In the genomic region with DNA sequence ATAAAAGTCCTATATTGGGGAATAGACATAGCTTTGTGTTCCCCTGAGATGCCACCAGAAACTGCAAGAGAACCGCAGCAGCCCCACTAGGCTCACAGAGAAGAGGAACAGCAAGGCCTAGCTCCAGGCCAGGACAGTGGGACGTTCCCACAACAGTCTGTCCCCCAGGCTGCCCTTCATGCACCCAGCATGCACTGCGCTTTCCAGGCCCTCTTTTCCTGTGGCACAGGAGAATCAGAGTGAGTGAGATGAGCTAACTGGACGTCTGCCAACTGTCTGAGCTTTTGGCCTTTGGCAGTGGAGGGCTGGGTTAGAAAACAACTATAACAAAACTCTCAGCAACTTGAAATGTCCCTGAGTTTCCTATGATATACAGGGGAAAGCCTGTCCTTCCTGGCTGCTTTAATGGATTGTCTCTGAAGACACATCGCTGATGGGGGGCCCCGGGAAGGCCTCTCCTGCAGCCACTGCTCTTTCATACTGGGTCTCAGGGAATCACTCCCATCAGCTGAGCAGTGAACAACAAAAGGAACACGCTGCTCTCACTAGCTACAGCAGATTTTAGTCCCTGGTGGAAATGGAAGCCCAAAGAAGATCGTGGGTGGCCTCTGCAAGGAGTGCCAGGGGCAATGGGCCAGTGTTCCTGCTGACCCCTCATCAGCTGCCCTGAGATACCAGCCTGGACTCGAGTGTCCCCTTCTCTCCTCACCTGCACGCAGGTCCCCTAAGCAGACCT, we compare ENCODE assay signal across 10 cellular contexts. TPM values are rescaled to one million over a fixed set of nuclear protein-coding genes. Genes with fewer than 3 reads are reported as not detected.
DNase-seq lines count a peak whose midpoint lies in the region; ATAC-seq, FAIRE-seq and TF ChIP-seq lines count a peak whose summit lies in the region.
"Had no signal": no experiment of that assay in that cellular context is flagged by ENCODE, and none has a peak within 500 bp of the region (broad histone marks: within the 10 kb centered on the region; RNA-seq: fewer than 3 reads in every experiment).

No MANE protein-coding gene starts in this region.

- H3K23ac ChIP-seq in mesendoderm (ENCODE audit: low read length) = no peak overlapping the region

- intact Hi-C loops in GM12878 (cut with micrococcal nuclease; ENCODE audit: unreplicated experiment) (no loop called here), kidney (cut with DNase I) (loop anchor here (10.0 kb wide), 1 partner anchor 152 kb away; no protein-coding TSS in a partner anchor), upper lobe of right lung (cut with DNase I) (no loop called here)

- H3K27me3 ChIP-seq in GM12878 (replicated peaks in 1 of 2; ENCODE audit: control insufficient read depth in 2 of 2, insufficient read depth in 2 of 2, low read length in 1 of 2) (no peaks in the 10 kb centered on the region), upper lobe of right lung (no peaks in the 10 kb centered on the region), mesendoderm (ENCODE audit: insufficient read depth, low read length, poor library complexity) (no peaks in the 10 kb centered on the region)
- H3K27me3 ChIP-seq: ascending aorta had no signal

- H2AFZ ChIP-seq in GM12878 (ENCODE audit: control insufficient read depth, low read depth, low read length) = no peak overlapping the region

- H3K4me3 ChIP-seq in GM12878 = no peak overlapping the region
- H3K4me3 ChIP-seq in kidney (ENCODE audit: low read length in 2 of 2) = no peak overlapping the region
- H3K4me3 ChIP-seq in upper lobe of right lung = no peak overlapping the region
- no peak overlapping the region for H3K4me3 ChIP-seq in mesendoderm (ENCODE audit: low read length)
- H3K4me3 ChIP-seq: ascending aorta had no signal

- H3K79me2 ChIP-seq in GM12878 (ENCODE audit: control insufficient read depth, insufficient read depth, low read length) = no peaks in the 10 kb centered on the region
- H3K79me2 ChIP-seq in mesendoderm (ENCODE audit: control insufficient read depth, insufficient read depth, low read length) = peaks cover under 1% of the 10 kb centered on the region

- no peak overlapping the region for H4K5ac ChIP-seq in mesendoderm (ENCODE audit: low read length)

- peak; percentile 35; the same call in 1 of the 2 replicates for TF ChIP-seq POLR2A in GM12878 (IDR thresholded peaks at IDR 0.05; ENCODE audit: low read depth, low read length)

- H4K8ac ChIP-seq in mesendoderm (ENCODE audit: low read depth, low read length) = no peak overlapping the region

- RAD21 ChIA-PET in GM12878 (lab: Charles Lee; ENCODE audit: unreplicated experiment) = no interaction called here

- CTCF ChIA-PET in GM12878 (lab: Yijun Ruan, JAX) = interaction anchor here (1.4 to 4.3 kb wide), 3 partner anchors 10 to 152 kb away, joined by 3 to 44 read pairs (median 6); no protein-coding TSS in a partner anchor

- ATAC-seq in GM12878 (no peak), upper lobe of right lung (peak; percentile 18), GM21390 (IDR thresholded peaks at IDR 0.05; ENCODE audit: unreplicated experiment) (no peak)
- ATAC-seq: Panc1 had no signal

- no peak for FAIRE-seq in GM12878 (lab: Jason Lieb, UNC)
- FAIRE-seq in kidney (lab: Jason Lieb, UNC) = no peak

- no peaks in the 10 kb centered on the region for H4K20me1 ChIP-seq in GM12878 (ENCODE audit: control insufficient read depth, insufficient read depth)

- H3K4me1 ChIP-seq in GM12878 (ENCODE audit: control insufficient read depth, insufficient read depth, low read length) (peaks cover 6% of the 10 kb centered on the region; the same call in 1 of the 2 replicates), kidney (ENCODE audit: control insufficient read depth in 1 of 2, insufficient read depth in 1 of 2, low read depth in 1 of 2, low read length in 2 of 2) (peaks cover 16 to 24% of the 10 kb centered on the region in 2 donors), upper lobe of right lung (peaks cover 17% of the 10 kb centered on the region), mesendoderm (ENCODE audit: control insufficient read depth, low read depth, low read length) (no peaks in the 10 kb centered on the region)

- no peak for TF ChIP-seq CTCF in GM12878 (IDR thresholded peaks at IDR 0.05 in 2 of 3, conservative IDR thresholded peaks at IDR 0.05 in 1 of 3; ENCODE audit: control insufficient read depth in 2 of 3, extremely low read depth in 1 of 3, insufficient read depth in 1 of 3, low read depth in 3 of 3, low read length in 3 of 3)
- no peak for TF ChIP-seq CTCF in kidney (IDR thresholded peaks at IDR 0.05; ENCODE audit: borderline replicate concordance, extremely low read depth, insufficient read depth)
- no peak for TF ChIP-seq CTCF in upper lobe of right lung (IDR thresholded peaks at IDR 0.05)

- H3K56ac ChIP-seq in mesendoderm (ENCODE audit: low read length) = no peak overlapping the region

- 86% methylated on average over 10 of the region's 10 CpGs for WGBS in GM12878 (ENCODE audit: insufficient coverage, insufficient replicate concordance, low lambda C conversion rate, missing lambda C conversion rate)
- no CpG with 5 or more reads among the region's 10 CpGs for WGBS in mesendoderm (ENCODE audit: extremely low coverage, insufficient coverage, low lambda C conversion rate)

- H3K27ac ChIP-seq in GM12878 (ENCODE audit: control insufficient read depth, insufficient read depth) = no peak overlapping the region
- peak overlapping the region; percentile 44 to 57 for H3K27ac ChIP-seq in kidney (ENCODE audit: low read depth in 2 of 2, low read length in 2 of 2)
- no peak overlapping the region for H3K27ac ChIP-seq in upper lobe of right lung
- no peak overlapping the region for H3K27ac ChIP-seq in mesendoderm (ENCODE audit: low read depth, low read length)
- H3K27ac ChIP-seq: ascending aorta had no signal

- H3K9me3 ChIP-seq in GM12878 (replicated peaks; ENCODE audit: control insufficient read depth, insufficient read depth, low read length) (no peaks in the 10 kb centered on the region), kidney (ENCODE audit: control insufficient read depth in 1 of 2, low read length in 2 of 2) (no peaks in the 10 kb centered on the region), upper lobe of right lung (no peaks in the 10 kb centered on the region)
- H3K9me3 ChIP-seq: ascending aorta had no signal

- POLR2A ChIA-PET in GM12878 (lab: Charles Lee) = interaction anchor here (1.6 kb wide), 1 partner anchor 10 kb away, joined by 5 read pairs; no protein-coding TSS in a partner anchor

- DNase-seq in NCI-H510A treated with DMSO at 0.1 percent for 48 hours (lab: John Stamatoyannopoulos, UW) (peak; percentile 26), NCI-H510A (lab: John Stamatoyannopoulos, UW) (no peak), GM12878 (ENCODE audit: low read depth, low spot score) (no peak), kidney (peak; percentile 83), upper lobe of right lung (no peak), mesendoderm (no peak), NCI-H1436 treated with DMSO at 0.1 percent for 48 hours (lab: John Stamatoyannopoulos, UW) (no peak)

- no peak for TF ChIP-seq EP300 in GM12878 (IDR thresholded peaks at IDR 0.05; ENCODE audit: borderline replicate concordance in 1 of 2, control insufficient read depth in 1 of 2, low read depth in 2 of 2, low read length in 2 of 2)

- SMC1A ChIA-PET in GM12878 (lab: Charles Lee; ENCODE audit: uncharacterized antibody, unreplicated experiment) = interaction anchor here (0.8 to 1.1 kb wide), 2 partner anchors 20 to 145 kb away, joined by 3 to 4 read pairs; no protein-coding TSS in a partner anchor

- no peak overlapping the region for H2BK15ac ChIP-seq in mesendoderm (replicated peaks; ENCODE audit: low read depth)

- in situ Hi-C loops in GM12878 (cut with MboI) = no loop called here

- H2AK5ac ChIP-seq in mesendoderm (ENCODE audit: low read length) = no peak overlapping the region

- no peak overlapping the region for H2BK5ac ChIP-seq in mesendoderm (ENCODE audit: low read length)

- TF ChIP-seq RAD21 in GM12878 (IDR thresholded peaks at IDR 0.05; ENCODE audit: insufficient read depth, low read depth, low read length) = no peak

- peaks cover 2% of the 10 kb centered on the region for H3K79me1 ChIP-seq in mesendoderm (ENCODE audit: low read length)

- no TSS peak for BruUV-seq in GM12878 (replicated peaks; lab: Mats Ljungman, UMichigan)

- no peak overlapping the region for H3K18ac ChIP-seq in mesendoderm (ENCODE audit: low read length)

- no peak overlapping the region for H3K4ac ChIP-seq in mesendoderm (ENCODE audit: low read depth, low read length)

- H3K36me3 ChIP-seq in GM12878 (ENCODE audit: control insufficient read depth in 2 of 2, insufficient read depth in 2 of 2, low read length in 1 of 2) = no peaks in the 10 kb centered on the region; a peak in 1 of 4 replicates
- peaks cover 3 to 7% of the 10 kb centered on the region in 2 donors for H3K36me3 ChIP-seq in kidney (ENCODE audit: control insufficient read depth in 1 of 2, insufficient read depth in 2 of 2, low read length in 2 of 2)
- peaks cover 30% of the 10 kb centered on the region for H3K36me3 ChIP-seq in upper lobe of right lung
- peaks cover 18% of the 10 kb centered on the region for H3K36me3 ChIP-seq in mesendoderm (ENCODE audit: control insufficient read depth, insufficient read depth, low read length)
- H3K36me3 ChIP-seq: ascending aorta had no signal

- H3K4me2 ChIP-seq in GM12878 (ENCODE audit: control insufficient read depth, insufficient read depth) (no peak overlapping the region), mesendoderm (ENCODE audit: low read length) (no peak overlapping the region)

- H3K9ac ChIP-seq in GM12878 (ENCODE audit: control insufficient read depth, insufficient read depth, low read length) = no peak overlapping the region
- peak overlapping the region in 1 of 2 donors; percentile 29 for H3K9ac ChIP-seq in kidney (ENCODE audit: low read length in 2 of 2)
- H3K9ac ChIP-seq in mesendoderm (ENCODE audit: low read length) = no peak overlapping the region

- no peak overlapping the region for H2BK120ac ChIP-seq in mesendoderm (ENCODE audit: low read depth, low read length)

RNA-seq across cellular contexts. Expression of a gene that starts 53.5 kb away (rescaled TPM):
- total RNA-seq in GM12878 (2013; cell fraction: nucleolus; rRNA removed) = 1.5 and 2.3 TPM in 2 replicates
- total RNA-seq in GM12878 (2014; rRNA removed) = 0.11 and 0.62 TPM in 2 replicates
- 0.14 and 0.36 TPM in 2 replicates for total RNA-seq in GM12878 (2014; rRNA removed; fragmentation: Illumina TruSeq; extraction: Trizol)
- 0.59 and 0.66 TPM in 2 replicates for total RNA-seq in GM12878 (2021)
- polyA plus RNA-seq in GM12878 (2011; ENCODE audit: low read depth) = 0.20 TPM
- polyA plus RNA-seq in GM12878 (2011; rRNA removed) = 0.85 and 1.8 TPM in 2 replicates
- polyA plus RNA-seq in GM12878 (2011; cell fraction: cytosol; rRNA removed) = 1.6 and 2.0 TPM in 2 replicates
- 3.1 and 3.7 TPM in 2 replicates for polyA plus RNA-seq in GM12878 (2011; cell fraction: nucleus; rRNA removed)
- 0.43 and 0.60 TPM in 2 replicates for polyA plus RNA-seq in GM12878 (2012)
- 0.38 and 0.43 TPM in 2 replicates for polyA plus RNA-seq in GM12878 (2014; fragmentation: Illumina TruSeq; extraction: Trizol)
- polyA plus RNA-seq in GM12878 (2014; fragmentation: Nextera tagmentation; extraction: Ambion mirVana) = under 1 TPM; 0.04 to 0.06 TPM
- polyA plus RNA-seq in GM12878 (2014; rRNA removed) = 0.37 and 0.38 TPM in 2 replicates
- polyA plus RNA-seq in GM12878 (2016; fragmentation: Nextera tagmentation; extraction: Ambion mirVana) = under 1 TPM; 0.18 to 0.50 TPM
- polyA minus RNA-seq in GM12878 (2011; rRNA and poly(A)+ RNA removed) = 1.9 and 2.1 TPM in 2 replicates
- polyA minus RNA-seq in GM12878 (2011; cell fraction: cytosol; rRNA and poly(A)+ RNA removed) = 3.3 and 3.7 TPM in 2 replicates
- 1.2 and 2.2 TPM in 2 replicates for polyA minus RNA-seq in GM12878 (2011; cell fraction: nucleus; rRNA and poly(A)+ RNA removed)
- total RNA-seq in kidney = 114 TPM
- 150 TPM for polyA plus RNA-seq in kidney (ENCODE audit: insufficient read depth, low read depth, low replicate concordance)
- 99.9 TPM for total RNA-seq in upper lobe of right lung
- 242 TPM for polyA plus RNA-seq in mesendoderm (2013, experiment 1 of 2)
- polyA plus RNA-seq in mesendoderm (2013, experiment 2 of 2) = 262 TPM

Comparison
In these comparisons a context has a peak if more than half of its experiments do, and no peak if none do; other contexts are left out.
1. DNase-seq: peak in NCI-H510A treated with DMSO at 0.1 percent for 48 hours (single experiment) and kidney (single experiment); none in NCI-H510A (single experiment), GM12878 (single experiment), upper lobe of right lung (single experiment), mesendoderm (single experiment) and NCI-H1436 treated with DMSO at 0.1 percent for 48 hours (single experiment).
2. H3K27ac ChIP-seq: peak in kidney (2 of 2); none in GM12878 (single experiment), upper lobe of right lung (single experiment) and mesendoderm (single experiment).
3. RNA of a gene that starts 53.5 kb away (total RNA-seq): 114 TPM in kidney (single experiment) and 99.9 TPM in upper lobe of right lung (single experiment); 0.11 to 2.3 TPM in GM12878; every median in the first group is over 10 times any median in the second.